17 cellular contexts compared by ENCODE assay signal in the genomic region with DNA sequence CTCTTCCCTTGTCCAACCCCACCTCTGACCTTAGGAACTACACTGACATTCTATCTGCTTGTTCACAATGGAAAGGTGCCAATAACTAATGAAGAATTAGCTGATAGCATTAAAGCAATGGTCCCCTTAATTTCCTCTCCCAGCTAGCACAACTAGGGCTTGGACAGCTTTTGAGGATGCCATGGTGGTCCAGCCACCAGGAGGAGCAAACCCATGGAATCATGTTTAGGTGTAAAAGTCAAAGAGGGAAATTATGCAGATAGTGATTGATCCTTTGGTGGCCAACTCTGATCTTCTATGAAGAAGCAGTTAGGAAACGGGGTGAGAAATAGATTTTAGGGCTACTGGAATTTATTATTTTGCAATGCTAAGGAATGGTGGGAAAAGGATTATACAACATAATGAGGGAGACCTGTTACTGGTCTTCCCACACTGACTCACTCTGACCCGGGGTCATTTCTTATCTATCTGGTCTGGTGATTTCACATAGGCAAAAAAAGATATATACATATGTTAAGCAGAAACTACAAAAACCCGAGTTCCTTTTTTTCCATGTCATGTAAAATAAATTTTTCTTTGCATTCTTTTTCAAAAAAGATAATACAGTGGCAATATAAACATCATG. TPM values are rescaled to one million over a fixed set of nuclear protein-coding genes. Genes with fewer than 3 reads are reported as not detected.
DNase-seq lines count a peak whose midpoint lies in the region; ATAC-seq and TF ChIP-seq lines count a peak whose summit lies in the region.
"Had no signal": no experiment of that assay in that cellular context is flagged by ENCODE, and none has a peak within 500 bp of the region (broad histone marks: within the 10 kb centered on the region; RNA-seq: fewer than 3 reads in every experiment).

No MANE protein-coding gene starts in this region.

- H3K4me1 ChIP-seq in GM23338 (ENCODE audit: insufficient read depth) (peaks cover 4% of the 10 kb centered on the region; the same call in 1 of the 2 replicates), colonic mucosa (no peaks in the 10 kb centered on the region)
- H3K4me1 ChIP-seq: adrenal gland, upper lobe of right lung had no signal

- no peaks in the 10 kb centered on the region for H3K79me2 ChIP-seq in GM23338 (replicated peaks; ENCODE audit: insufficient read depth)

- H2AFZ ChIP-seq in GM23338: no peak overlapping the region

- no peak overlapping the region for H3K4me3 Mint-ChIP-seq in GM23338
- H3K4me3 Mint-ChIP-seq in neural crest cell: no peak overlapping the region
- H3K4me3 Mint-ChIP-seq: CD14-positive monocyte, nephron had no signal

- H3K4me1 Mint-ChIP-seq in GM23338 (peaks cover 10% of the 10 kb centered on the region), neural crest cell (no peaks in the 10 kb centered on the region)

- intact Hi-C loops in colonic mucosa (cut with DNase I): no loop called here

- no peaks in the 10 kb centered on the region for H3K36me3 Mint-ChIP-seq in GM23338 (ENCODE audit: low read depth)
- H3K36me3 Mint-ChIP-seq in neural crest cell (ENCODE audit: low read depth): no peaks in the 10 kb centered on the region
- H3K36me3 Mint-ChIP-seq: CD14-positive monocyte had no signal

- no peaks in the 10 kb centered on the region for H3K9me2 ChIP-seq in GM23338 (ENCODE audit: insufficient read depth)

- H3K27me3 Mint-ChIP-seq in GM23338 (ENCODE audit: insufficient read depth, low read depth, poor library complexity): peaks cover 2% of the 10 kb centered on the region
- H3K27me3 Mint-ChIP-seq in neural crest cell (ENCODE audit: low read depth): no peaks in the 10 kb centered on the region

- H3K4me3 ChIP-seq in GM23338 (no peak overlapping the region), brain microvascular endothelial cell (ENCODE audit: low read depth, low read length) (no peak overlapping the region), colonic mucosa (no peak overlapping the region)
- H3K4me3 ChIP-seq: adrenal gland, Peyer's patch, upper lobe of right lung had no signal

- no peak overlapping the region for H3K9ac ChIP-seq in colonic mucosa (ENCODE audit: low read depth in 2 of 2, low read length in 2 of 2)

- DNase-seq in GM23338 (ENCODE audit: low spot score): peak; percentile 50
- peak; percentile 9 for DNase-seq in M059J (ENCODE audit: low read depth)
- DNase-seq in brain microvascular endothelial cell: peak; percentile 46
- no peak for DNase-seq in neural crest cell (ENCODE audit: low read depth, low spot score)
- no peak for DNase-seq in DMS53 (lab: John Stamatoyannopoulos, UW)
- no peak for DNase-seq in colonic mucosa
- DNase-seq: adrenal gland; NCI-H2029 treated with DMSO at 0.1 percent for 48 hours; NCI-H526; Peyer's patch; stimulated activated CD4-positive, alpha-beta T cell treated with anti-CD3 and anti-CD28 coated beads, Interleukin-15, amount 100 ng/mL, for 24 hours; stimulated activated naive CD8-positive, alpha-beta T cell treated with anti-CD3 and anti-CD28 coated beads, Interleukin-15, Interleukin-2, amounts not matched to agents 100 U/mL and 50 U/mL, for 24 hours; upper lobe of right lung had no signal

- TF ChIP-seq CTCF in GM23338 (conservative IDR thresholded peaks at IDR 0.05; ENCODE audit: low read depth in 2 of 2) (peak; percentile 61 to 65), brain microvascular endothelial cell (IDR thresholded peaks at IDR 0.05; ENCODE audit: low read depth, low read length, missing control alignments) (peak; percentile 60), neural crest cell (conservative IDR thresholded peaks at IDR 0.05) (peak; percentile 17), colonic mucosa (IDR thresholded peaks at IDR 0.05) (no peak)

- H3K27me3 ChIP-seq in GM23338 (ENCODE audit: insufficient read depth) (no peaks in the 10 kb centered on the region), brain microvascular endothelial cell (replicated peaks) (no peaks in the 10 kb centered on the region), colonic mucosa (no peaks in the 10 kb centered on the region)
- H3K27me3 ChIP-seq: adrenal gland, Peyer's patch, upper lobe of right lung had no signal

- H3K36me3 ChIP-seq in GM23338 (ENCODE audit: insufficient read depth) (no peaks in the 10 kb centered on the region), brain microvascular endothelial cell (replicated peaks) (no peaks in the 10 kb centered on the region), colonic mucosa (no peaks in the 10 kb centered on the region)
- H3K36me3 ChIP-seq: adrenal gland, Peyer's patch, upper lobe of right lung had no signal

- H3F3A ChIP-seq in GM23338 (replicated peaks; ENCODE audit: low read depth): no peaks in the 10 kb centered on the region

- no peak overlapping the region for H3K4me2 ChIP-seq in GM23338

- H3K9me3 Mint-ChIP-seq in GM23338: peaks cover 2% of the 10 kb centered on the region; the same call in 1 of the 3 replicates
- H3K9me3 Mint-ChIP-seq in neural crest cell: no peaks in the 10 kb centered on the region

- no peaks in the 10 kb centered on the region for H3K9me3 ChIP-seq in colonic mucosa
- H3K9me3 ChIP-seq: adrenal gland, Peyer's patch, upper lobe of right lung had no signal

- no peak overlapping the region for H3K27ac Mint-ChIP-seq in GM23338
- no peak overlapping the region for H3K27ac Mint-ChIP-seq in neural crest cell (ENCODE audit: unreplicated experiment)
- H3K27ac Mint-ChIP-seq: nephron had no signal

- H4K20me1 ChIP-seq in GM23338 (replicated peaks; ENCODE audit: insufficient read depth): no peaks in the 10 kb centered on the region

- H3K27ac ChIP-seq in GM23338 (ENCODE audit: low read depth) (no peak overlapping the region), brain microvascular endothelial cell (no peak overlapping the region), colonic mucosa (no peak overlapping the region)
- H3K27ac ChIP-seq: adrenal gland, Peyer's patch, upper lobe of right lung had no signal

- ATAC-seq in GM23338: peak; percentile 30; the same call in 2 of the 3 replicates
- ATAC-seq in GM18519 (IDR thresholded peaks at IDR 0.05; ENCODE audit: low FRiP score, unreplicated experiment): no peak
- ATAC-seq in HG02798 (IDR thresholded peaks at IDR 0.05; ENCODE audit: poor library complexity, unreplicated experiment): no peak
- ATAC-seq: stimulated activated naive CD8-positive, alpha-beta T cell treated with anti-CD3 and anti-CD28 coated beads, Interleukin-15, Interleukin-2, amounts not matched to agents 100 U/mL and 50 U/mL, for 24 hours; upper lobe of right lung had no signal

- in situ Hi-C loops in brain microvascular endothelial cell (cut with HindIII; ENCODE audit: low pct_ligation_motif_present, low sequenced_read_pairs): no loop called here

TF ChIP-seq in GM23338, 12 proteins besides CTCF, POLR2A, EP300 and RAD21:
- TF ChIP-seq, protein P1, sequence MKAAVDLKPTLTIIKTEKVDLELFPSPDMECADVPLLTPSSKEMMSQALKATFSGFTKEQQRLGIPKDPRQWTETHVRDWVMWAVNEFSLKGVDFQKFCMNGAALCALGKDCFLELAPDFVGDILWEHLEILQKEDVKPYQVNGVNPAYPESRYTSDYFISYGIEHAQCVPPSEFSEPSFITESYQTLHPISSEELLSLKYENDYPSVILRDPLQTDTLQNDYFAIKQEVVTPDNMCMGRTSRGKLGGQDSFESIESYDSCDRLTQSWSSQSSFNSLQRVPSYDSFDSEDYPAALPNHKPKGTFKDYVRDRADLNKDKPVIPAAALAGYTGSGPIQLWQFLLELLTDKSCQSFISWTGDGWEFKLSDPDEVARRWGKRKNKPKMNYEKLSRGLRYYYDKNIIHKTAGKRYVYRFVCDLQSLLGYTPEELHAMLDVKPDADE (IDR thresholded peaks at IDR 0.05): no peak
- TF ChIP-seq CREB1 (CRISPR knock-in tag; IDR thresholded peaks at IDR 0.05; ENCODE audit: low read depth) (no peak), EZH2 (IDR thresholded peaks at IDR 0.05; ENCODE audit: low read depth, unreplicated experiment) (no peak)

RNA-seq across cellular contexts. Expression of a gene that starts 45.8 kb away (rescaled TPM):
- 33.3 and 34.7 TPM in 2 replicates for total RNA-seq in GM23338 (2014; rRNA removed; shearing (Covaris generic))
- 22.0 and 25.8 TPM in 2 replicates for polyA plus RNA-seq in GM23338 (2016; fragmentation: Nextera tagmentation; extraction: Ambion mirVana)
- total RNA-seq in M059J (2014; rRNA removed; shearing (Covaris generic)): 16.0 and 18.1 TPM in 2 replicates
- total RNA-seq in neural crest cell (33.4 and 42.4 TPM in 2 replicates), colonic mucosa (10 to 100 TPM; 29.3 to 29.5 TPM)

Comparison
In these comparisons a context has a peak if more than half of its experiments do, and no peak if none do; other contexts are left out.
1. DNase-seq: peak in GM23338 (single experiment), M059J (single experiment) and brain microvascular endothelial cell (single experiment); none in neural crest cell (single experiment), DMS53 (single experiment) and colonic mucosa (single experiment).